Comparison of ENCODE assay signal across 8 cellular contexts in the genomic region with DNA sequence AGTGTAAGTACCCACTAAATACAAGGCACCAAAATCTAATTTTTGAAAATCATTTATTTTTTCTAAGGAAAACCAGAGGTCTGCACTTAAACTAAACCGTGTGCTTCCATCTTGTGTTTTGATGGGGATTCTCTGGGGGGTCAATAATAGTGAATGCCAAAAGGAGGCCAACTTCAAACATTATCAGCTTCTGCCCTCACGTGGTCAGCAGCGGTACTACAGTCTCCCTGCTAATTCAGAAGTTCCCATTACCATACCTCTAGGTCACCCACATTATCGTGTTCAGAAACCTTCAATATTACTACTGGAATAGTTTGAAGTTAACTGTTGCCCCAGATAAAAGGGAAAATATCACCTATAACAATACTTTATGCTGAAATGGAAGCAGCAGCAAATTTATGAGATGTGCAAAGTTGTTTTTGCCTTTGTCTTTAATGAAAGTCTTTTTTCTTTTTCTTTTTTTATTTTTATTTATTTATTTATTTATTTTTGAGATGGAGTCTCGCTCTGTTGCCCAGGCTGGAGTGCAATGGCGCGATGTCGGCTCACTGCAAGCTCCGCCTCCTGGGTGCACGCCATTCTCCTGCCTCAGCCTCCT. TPM values are rescaled to one million over a fixed set of nuclear protein-coding genes. Genes with fewer than 3 reads are reported as not detected.
DNase-seq lines count a peak whose midpoint lies in the region; ATAC-seq, FAIRE-seq and TF ChIP-seq lines count a peak whose summit lies in the region.

No MANE protein-coding gene starts in this region.

- peak; percentile 43 for FAIRE-seq in TTC549 (lab: Jason Lieb, UNC)

- DNase-seq in SKM-1 treated with dmso at 0.1 percent for 144 hours (lab: John Stamatoyannopoulos, UW; ENCODE audit: unreplicated experiment), result peak; percentile 20
- DNase-seq in SKM-1 (lab: John Stamatoyannopoulos, UW; ENCODE audit: unreplicated experiment), result no peak
- DNase-seq in Jurkat, Clone E6-1 (ENCODE audit: low read depth, low spot score), result peak; percentile 12
- peak; percentile 9 for DNase-seq in kidney glomerular epithelial cell (lab: John Stamatoyannopoulos, UW)
- DNase-seq in stimulated activated CD4-positive, alpha-beta T cell treated with anti-CD3 and anti-CD28 coated beads, TNF-alpha, amount 100 ng/mL, for 24 hours (ENCODE audit: low read depth in 3 of 3), result peak; percentile 27 to 57 (median 36)

- no peaks in the 10 kb centered on the region for H3K4me1 Mint-ChIP-seq in brain

- no peak overlapping the region for H3K4me3 Mint-ChIP-seq in brain

- no peak for ATAC-seq in GM19324 (IDR thresholded peaks at IDR 0.05; ENCODE audit: low FRiP score, unreplicated experiment)

- peaks cover 73% of the 10 kb centered on the region for H3K36me3 Mint-ChIP-seq in brain

- peak; percentile 85 to 93 for TF ChIP-seq CTCF in brain (conservative IDR thresholded peaks at IDR 0.05)

- no peaks in the 10 kb centered on the region for H3K9me3 Mint-ChIP-seq in brain

- H3K4me3 ChIP-seq in Jurkat, Clone E6-1 (ENCODE audit: low read length), result no peak overlapping the region

- no peaks in the 10 kb centered on the region for H3K27me3 Mint-ChIP-seq in brain

- H3K27ac Mint-ChIP-seq in brain, result peak overlapping the region in 1 of 5 experiments; percentile 37

RNA-seq across cellular contexts. Expression of a gene that starts 17.3 kb away (rescaled TPM):
- not detected for polyA plus RNA-seq in Jurkat, Clone E6-1 (2012; ENCODE audit: insufficient read depth, insufficient read length)
- polyA plus RNA-seq in brain (ENCODE audit: insufficient read depth, low read depth, low replicate concordance), result 13.2 TPM

RNA-seq across cellular contexts. Expression of a gene that starts 24.2 kb away (rescaled TPM):
- 13.9 TPM for polyA plus RNA-seq in Jurkat, Clone E6-1 (2012; ENCODE audit: insufficient read depth, insufficient read length)
- polyA plus RNA-seq in brain (ENCODE audit: insufficient read depth, low read depth, low replicate concordance), result 13.5 TPM

RNA-seq across cellular contexts. Expression of a gene that starts 45.2 kb away (rescaled TPM):
- not detected for polyA plus RNA-seq in Jurkat, Clone E6-1 (2012; ENCODE audit: insufficient read depth, insufficient read length)
- polyA plus RNA-seq in brain (ENCODE audit: insufficient read depth, low read depth, low replicate concordance), result not detected
